ENCODE assay signal across 9 cellular contexts in genomic region chr17:63998050-63998720, GRCh38. TPM values are rescaled to one million over a fixed set of nuclear protein-coding genes. Genes with fewer than 3 reads are reported as not detected.
DNase-seq lines count a peak whose midpoint lies in the region; ATAC-seq lines count a peak whose summit lies in the region.
"Had no signal": no experiment of that assay in that cellular context is flagged by ENCODE, and none has a peak within 500 bp of the region (broad histone marks: within the 10 kb centered on the region; RNA-seq: fewer than 3 reads in every experiment).

TSS of gene PRR29 (plus strand) at chr17:63998351. CDS start at chr17:63998365, 14 bp downstream.

- H3K4me1 ChIP-seq in Karpas-422 (ENCODE audit: low read length) (peaks cover 11% of the 10 kb centered on the region), right cardiac atrium (ENCODE audit: control insufficient read depth, insufficient read depth, low read length) (peaks cover 5% of the 10 kb centered on the region)

- no peaks in the 10 kb centered on the region for H3K9me3 ChIP-seq in Karpas-422 (ENCODE audit: low read length)
- no peaks in the 10 kb centered on the region for H3K9me3 ChIP-seq in right cardiac atrium (ENCODE audit: control insufficient read depth, low read length)

- no peaks in the 10 kb centered on the region for H3K9me2 ChIP-seq in Karpas-422 (replicated peaks; ENCODE audit: insufficient read depth, low read length)

- ATAC-seq in T-cell (replicated peaks in 1 of 4) (peak; percentile 75 to 85 (median 80)), right cardiac atrium (peak; percentile 59 to 62), HG03565 (IDR thresholded peaks at IDR 0.05; ENCODE audit: unreplicated experiment) (no peak)

- CTCF ChIA-PET in T-cell (lab: Charles Lee), result interaction anchor here in 1 of 2 donors (0.6 to 2.0 kb wide), 4 partner anchors 20 to 308 kb away, joined by 4 to 8 read pairs (median 6); partner anchors contain the start of gene ICAM2

- no peaks in the 10 kb centered on the region for H3K27me3 Mint-ChIP-seq in T-cell

- H3K4me3 ChIP-seq in Karpas-422 (ENCODE audit: low read length) (peak within 1 kb of the TSS; percentile 67), right cardiac atrium (ENCODE audit: low read length) (peak within 1 kb of the TSS; percentile 46)

- H4K20me1 ChIP-seq in Karpas-422 (ENCODE audit: insufficient read depth, low read depth, low read length), result no peaks in the 10 kb centered on the region

- H3K9ac ChIP-seq in Karpas-422 (ENCODE audit: low read length), result peak within 1 kb of the TSS; percentile 45

- H3K9me3 Mint-ChIP-seq in T-cell, result no peaks in the 10 kb centered on the region

- intact Hi-C loops in right cardiac atrium (cut with DNase I), result loop anchor here in 1 of 4 donors (10.0 kb wide), 1 partner anchor 83 kb away; the partner anchor contains the start of genes CSHL1 and GH1

- under 1% methylated on average over 43 of the region's 43 CpGs for WGBS in right cardiac atrium

- no peaks in the 10 kb centered on the region for H3K36me3 Mint-ChIP-seq in T-cell

- no peaks in the 10 kb centered on the region for H3K36me3 ChIP-seq in Karpas-422 (ENCODE audit: insufficient read depth, low read length)

- peak within 1 kb of the TSS; percentile 83 to 87 (median 86) for H3K4me3 Mint-ChIP-seq in T-cell

- peak within 1 kb of the TSS; percentile 96; the same call in 1 of the 2 replicates for H2AFZ ChIP-seq in Karpas-422 (ENCODE audit: low read length)

- DNase-seq in NCI-H187 (lab: John Stamatoyannopoulos, UW), result peak; percentile 24 to 59
- DNase-seq in NCI-H187 treated with DMSO at 0.1 percent for 48 hours (lab: John Stamatoyannopoulos, UW), result no peak
- peak; percentile 81 for DNase-seq in Karpas-422
- DNase-seq in T-cell, result peak; percentile 48 to 80 (median 66)
- peak; percentile 24 for DNase-seq in activated naive CD8-positive, alpha-beta T cell treated with anti-CD3 and anti-CD28 coated beads, Interleukin-2, amount 50 U/mL, for 16 hours (ENCODE audit: low read depth, low spot score)
- peak; percentile 85 to 92 (median 90) for DNase-seq in right cardiac atrium
- DNase-seq in retina, result peak; percentile 89

- H3K27ac Mint-ChIP-seq in T-cell, result peak within 1 kb of the TSS; percentile 48 to 57

- H3K4me2 ChIP-seq in Karpas-422 (ENCODE audit: low read depth, low read length, poor library complexity, severe bottlenecking), result peak within 1 kb of the TSS; percentile 73

- POLR2A ChIA-PET in T-cell (lab: Charles Lee), result no interaction called here

- no peak within 1 kb of the TSS for H3K27ac ChIP-seq in Karpas-422 (ENCODE audit: low read length)
- H3K27ac ChIP-seq in right cardiac atrium (ENCODE audit: low read length), result no peak within 1 kb of the TSS
- H3K27ac ChIP-seq: C4-2B had no signal

- H3K4me1 Mint-ChIP-seq in T-cell, result peaks cover 29 to 52% (median 41%) of the 10 kb centered on the region in 3 donors

- H3K27me3 ChIP-seq in Karpas-422 (ENCODE audit: low read length) (0 out of 2 replicates have a peak, but pooled peaks cover 2% of the 10 kb centered on the region), right cardiac atrium (ENCODE audit: control insufficient read depth, insufficient read depth) (no peaks in the 10 kb centered on the region)

- no peaks in the 10 kb centered on the region for H3K79me2 ChIP-seq in Karpas-422 (ENCODE audit: low read length)

RNA-seq across cellular contexts. Expression of gene PRR29, which starts in this region (rescaled TPM):
- total RNA-seq in Karpas-422 (2014; rRNA removed; shearing (Covaris generic); ENCODE audit: low replicate concordance), result not detected in 2 replicates
- total RNA-seq in T-cell (1 to 10 TPM in 3 of 5 donors, under 1 TPM in 2; 0.50 to 1.9 (median 1.1) TPM), right cardiac atrium (under 1 TPM in 3 of 4 donors, not detected in 1; 0.11 to 0.25 (median 0.15) TPM)
- polyA plus RNA-seq in right cardiac atrium, result 0.45 TPM

Comparison
In these comparisons a context has a peak if more than half of its experiments do, and no peak if none do; other contexts are left out.
1. Peak in DNase-seq, H3K4me3 ChIP-seq, H3K9ac ChIP-seq and H3K4me2 ChIP-seq in Karpas-422; RNA of the gene not detected or under 1 TPM.
2. Peak in DNase-seq, ATAC-seq and H3K4me3 ChIP-seq in right cardiac atrium; RNA of the gene not detected or under 1 TPM.